Comparison of ENCODE assay signal across 8 cellular contexts in the genomic region with DNA sequence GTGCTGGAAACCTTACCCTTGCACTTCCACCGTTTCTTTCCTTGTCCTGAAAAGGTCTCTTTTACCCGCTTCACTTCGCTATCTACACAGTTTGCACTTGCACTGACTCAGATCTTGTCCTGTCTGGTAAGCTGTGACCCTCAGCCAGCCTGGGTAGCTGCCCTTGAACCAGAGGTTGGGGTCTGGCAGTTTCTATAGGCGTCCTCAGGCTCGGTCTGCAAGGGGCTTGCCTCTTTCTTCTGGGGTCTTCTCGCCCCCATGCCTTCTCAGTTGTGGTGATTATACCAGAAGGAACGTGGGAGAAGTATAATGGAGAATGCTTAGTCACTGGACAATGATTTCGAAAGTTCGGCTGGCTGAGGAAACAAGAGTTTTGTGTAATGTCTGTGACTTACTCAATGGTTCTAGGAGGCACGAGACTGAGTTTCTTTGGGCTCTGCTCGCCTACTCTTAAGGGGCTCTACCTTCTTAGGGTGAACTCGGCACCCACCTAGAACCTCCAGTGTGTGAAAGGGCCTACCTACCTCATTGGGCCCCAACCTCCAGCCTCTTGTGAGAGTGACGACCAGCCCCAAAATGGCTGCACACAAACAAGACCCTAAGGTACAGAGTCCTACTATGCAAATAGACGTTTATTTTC. TPM values are rescaled to one million over a fixed set of nuclear protein-coding genes. Genes with fewer than 3 reads are reported as not detected.
DNase-seq lines count a peak whose midpoint lies in the region; ATAC-seq and TF ChIP-seq lines count a peak whose summit lies in the region.

No MANE protein-coding gene starts in this region.

- TF ChIP-seq POLR2A in GM19193 (IDR thresholded peaks at IDR 0.05; ENCODE audit: extremely low read depth, insufficient read depth, insufficient read length) = peak; percentile 2
- TF ChIP-seq POLR2A in lower leg skin (IDR thresholded peaks at IDR 0.05) = no peak

- H3K27ac Mint-ChIP-seq in CD4-positive, CD25-positive, alpha-beta regulatory T cell = no peak overlapping the region
- no peak overlapping the region for H3K27ac Mint-ChIP-seq in T-helper 17 cell

- H3K27me3 Mint-ChIP-seq in CD4-positive, CD25-positive, alpha-beta regulatory T cell = no peaks in the 10 kb centered on the region
- no peaks in the 10 kb centered on the region for H3K27me3 Mint-ChIP-seq in T-helper 17 cell

- peaks cover 60% of the 10 kb centered on the region for H3K4me1 ChIP-seq in CD4-positive, CD25-positive, alpha-beta regulatory T cell (ENCODE audit: control insufficient read depth, insufficient read depth, low read length, poor library complexity, severe bottlenecking)

- intact Hi-C loops in lower leg skin (cut with DNase I; ENCODE audit: low total_unique reads) = loop anchor here (10.0 kb wide), 1 partner anchor 654 kb away; a partner anchor contains a TSS

- peak; percentile 7 for ATAC-seq in CD4-positive, CD25-positive, alpha-beta regulatory T cell (ENCODE audit: low read depth in 2 of 2)
- peak; percentile 17 for ATAC-seq in HG03196 (IDR thresholded peaks at IDR 0.05; ENCODE audit: unreplicated experiment)
- ATAC-seq in T-helper 17 cell = no peak

- H3K4me1 Mint-ChIP-seq in CD4-positive, CD25-positive, alpha-beta regulatory T cell = peaks cover 15 to 36% (median 21%) of the 10 kb centered on the region in 4 donors
- peaks cover 13% of the 10 kb centered on the region for H3K4me1 Mint-ChIP-seq in T-helper 17 cell

- H3K9me3 Mint-ChIP-seq in CD4-positive, CD25-positive, alpha-beta regulatory T cell = peaks cover 0 to under 1% (median 0%) of the 10 kb centered on the region in 7 donors

- no peaks in the 10 kb centered on the region for H3K27me3 ChIP-seq in CD4-positive, CD25-positive, alpha-beta regulatory T cell (ENCODE audit: control insufficient read depth, insufficient read depth, low read length)

- H3K4me3 ChIP-seq in CD4-positive, CD25-positive, alpha-beta regulatory T cell (ENCODE audit: low read depth, low read length) = peak overlapping the region; percentile 90
- peak overlapping the region; percentile 51 for H3K4me3 ChIP-seq in lower leg skin (ENCODE audit: low read depth, poor library complexity, severe bottlenecking)

- no peak overlapping the region for H3K4me3 Mint-ChIP-seq in CD4-positive, CD25-positive, alpha-beta regulatory T cell
- no peak overlapping the region for H3K4me3 Mint-ChIP-seq in T-helper 17 cell

- peak overlapping the region; percentile 95 for H3K27ac ChIP-seq in CD4-positive, CD25-positive, alpha-beta regulatory T cell (ENCODE audit: insufficient read depth, low read length, poor library complexity, severe bottlenecking)
- H3K27ac ChIP-seq in caudate nucleus (ENCODE audit: low read depth, low read length) = peak overlapping the region; percentile 92
- H3K27ac ChIP-seq in temporal lobe (ENCODE audit: low read depth, low read length) = peak overlapping the region; percentile 93

- WGBS in lower leg skin, 2 donors = 26 to 28% methylated on average over 14 of the region's 14 CpGs

- H3K36me3 Mint-ChIP-seq in CD4-positive, CD25-positive, alpha-beta regulatory T cell = peaks cover 4% of the 10 kb centered on the region
- no peaks in the 10 kb centered on the region for H3K36me3 Mint-ChIP-seq in T-helper 17 cell (ENCODE audit: low read depth)

- DNase-seq in CD4-positive, CD25-positive, alpha-beta regulatory T cell = peak in 2 of 3 donors; percentile 44 to 66
- peak; percentile 40 for DNase-seq in SIG-M5 (lab: John Stamatoyannopoulos, UW)
- DNase-seq in caudate nucleus (lab: John Stamatoyannopoulos, UW) = peak in 2 of 61 donors; percentile 19 to 44
- DNase-seq in lower leg skin (ENCODE audit: low spot score in 2 of 2) = peak; percentile 58 to 87
- DNase-seq in T-helper 17 cell = no peak

- no peak for TF ChIP-seq CTCF in lower leg skin (IDR thresholded peaks at IDR 0.05)

- H3K36me3 ChIP-seq in CD4-positive, CD25-positive, alpha-beta regulatory T cell (ENCODE audit: control insufficient read depth, insufficient read depth, low read length) = no peaks in the 10 kb centered on the region

- H3K9me3 ChIP-seq in CD4-positive, CD25-positive, alpha-beta regulatory T cell (ENCODE audit: control insufficient read depth in 2 of 2, low read length in 2 of 2) = no peaks in the 10 kb centered on the region
- no peaks in the 10 kb centered on the region for H3K9me3 ChIP-seq in T-helper 17 cell (ENCODE audit: control insufficient read depth, low read length, poor library complexity, severe bottlenecking)

RNA-seq across cellular contexts. Expression of a gene that starts 6.9 kb away (rescaled TPM):
- 262 TPM for total RNA-seq in CD4-positive, CD25-positive, alpha-beta regulatory T cell
- polyA plus RNA-seq in CD4-positive, CD25-positive, alpha-beta regulatory T cell = 100 to 1,000 TPM; 198 to 331 (median 274) TPM
- total RNA-seq in lower leg skin (10 to 100 TPM; 37.5 to 55.6 (median 45.5) TPM), temporal lobe (19.9 TPM), T-helper 17 cell (10 to 100 TPM; 80.7 to 86.4 TPM)

Comparison
In these comparisons a context has a peak if more than half of its experiments do, and no peak if none do; other contexts are left out.
1. DNase-seq: peak in CD4-positive, CD25-positive, alpha-beta regulatory T cell (2 of 3), SIG-M5 (single experiment) and lower leg skin (2 of 2); none in T-helper 17 cell (0 of 3).
2. Peak in every context shown above with its lines, with median percentiles within 50 percentile points of each other: H3K27ac ChIP-seq.